23 cellular contexts compared by ENCODE assay signal in genomic region chr5:3195991-3196390, GRCh38.
"Had no signal": no experiment of that assay in that cellular context is flagged by ENCODE, and none has a peak within 500 bp of the region (broad histone marks: within the 10 kb centered on the region; RNA-seq: fewer than 3 reads in every experiment).

No MANE protein-coding gene starts in this region.

- H3K27me3 ChIP-seq: body of pancreas had no signal

- H3K27ac Mint-ChIP-seq: activated CD8-positive, alpha-beta T cell treated with anti-CD3 and anti-CD28 coated beads, Interleukin-2, amount 10 ng/mL, durations not matched to agents 7 days and 5 days; activated T-helper 1 cell treated with anti-CD3 and anti-CD28 coated beads, Interleukin-12 subunit alpha, Interleukin-12 subunit beta, Interleukin-2, Interleukin-4 antibody, amounts not matched to agents 30 ng/mL and 10 ng/mL and 1 ng/mL, durations not matched to agents 14 hours and 24 hours and 36 hours; memory B cell; stimulated activated effector memory CD8-positive, alpha-beta T cell treated with anti-CD3 and anti-CD28 coated beads, Interleukin-12 subunit alpha, Interleukin-12 subunit beta, amount 100 ng/mL, for 72 hours; stimulated activated naive CD8-positive, alpha-beta T cell treated with anti-CD3 and anti-CD28 coated beads, Interleukin-15, amount 100 ng/mL, for 72 hours had no signal

- H3K4me1 ChIP-seq: body of pancreas had no signal

- H3K36me3 Mint-ChIP-seq: memory B cell; stimulated activated effector memory CD8-positive, alpha-beta T cell treated with anti-CD3 and anti-CD28 coated beads, Interleukin-12 subunit alpha, Interleukin-12 subunit beta, amount 100 ng/mL, for 72 hours had no signal

- H3K4me3 ChIP-seq: body of pancreas, cardiac muscle cell, tibial nerve had no signal

- H3K36me3 ChIP-seq: cardiac muscle cell, tibial nerve had no signal

- H3K27ac ChIP-seq: body of pancreas, cardiac muscle cell, tibial nerve had no signal

- DNase-seq: activated CD4-positive, alpha-beta T cell treated with anti-CD3 and anti-CD28 coated beads, Interleukin-2, amount 50 U/mL, for 1 hour; activated CD4-positive, CD25-positive, alpha-beta regulatory T cell treated with anti-CD3 and anti-CD28 coated beads, Interleukin-2, amount 50 U/mL, for 72 hours; activated CD8-positive, alpha-beta T cell treated with anti-CD3 and anti-CD28 coated beads, Interleukin-2, amount 10 ng/mL, durations not matched to agents 7 days and 5 days; activated gamma-delta T cell; activated naive CD4-positive, alpha-beta T cell treated with anti-CD3 and anti-CD28 coated beads, Interleukin-2, amount 50 U/mL, for 16 hours; anterior cingulate cortex; body of pancreas; dermis blood vessel endothelial cell; effector memory CD4-positive, alpha-beta T cell; glutamatergic neuron; hippocampal formation; left cardiac atrium; occipital lobe; small intestine; stimulated activated CD4-positive, alpha-beta T cell treated with anti-CD3 and anti-CD28 coated beads, Interleukin-2, amount 100 ng/mL, for 24 hours; stimulated activated naive CD8-positive, alpha-beta T cell treated with anti-CD3 and anti-CD28 coated beads, Interleukin-15, amount 100 ng/mL, for 72 hours had no signal

- H3K9me3 Mint-ChIP-seq: activated T-helper 1 cell treated with anti-CD3 and anti-CD28 coated beads, Interleukin-12 subunit alpha, Interleukin-12 subunit beta, Interleukin-2, Interleukin-4 antibody, amounts not matched to agents 30 ng/mL and 10 ng/mL and 1 ng/mL, durations not matched to agents 14 hours and 24 hours and 36 hours; memory B cell; stimulated activated effector memory CD8-positive, alpha-beta T cell treated with anti-CD3 and anti-CD28 coated beads, Interleukin-12 subunit alpha, Interleukin-12 subunit beta, amount 100 ng/mL, for 72 hours; stimulated activated naive CD8-positive, alpha-beta T cell treated with anti-CD3 and anti-CD28 coated beads, Interleukin-15, amount 100 ng/mL, for 72 hours had no signal

- H3K27me3 Mint-ChIP-seq: memory B cell had no signal

- H3K4me1 Mint-ChIP-seq: memory B cell; stimulated activated effector memory CD8-positive, alpha-beta T cell treated with anti-CD3 and anti-CD28 coated beads, Interleukin-12 subunit alpha, Interleukin-12 subunit beta, amount 100 ng/mL, for 72 hours; stimulated activated naive CD8-positive, alpha-beta T cell treated with anti-CD3 and anti-CD28 coated beads, Interleukin-15, amount 100 ng/mL, for 72 hours had no signal

- H3K9me3 ChIP-seq: body of pancreas, tibial nerve had no signal

- ATAC-seq: activated CD8-positive, alpha-beta T cell treated with anti-CD3 and anti-CD28 coated beads, Interleukin-2, amount 10 ng/mL, durations not matched to agents 7 days and 5 days; body of pancreas; esophagus mucosa; left cardiac atrium; sciatic nerve; stimulated activated effector memory CD8-positive, alpha-beta T cell treated with anti-CD3 and anti-CD28 coated beads, Interleukin-12 subunit alpha, Interleukin-12 subunit beta, amount 100 ng/mL, for 72 hours; stimulated activated naive CD8-positive, alpha-beta T cell treated with anti-CD3 and anti-CD28 coated beads, Interleukin-15, amount 100 ng/mL, for 72 hours had no signal

- H3K4me3 Mint-ChIP-seq: activated CD8-positive, alpha-beta T cell treated with anti-CD3 and anti-CD28 coated beads, Interleukin-2, amount 10 ng/mL, durations not matched to agents 7 days and 5 days; activated T-helper 1 cell treated with anti-CD3 and anti-CD28 coated beads, Interleukin-12 subunit alpha, Interleukin-12 subunit beta, Interleukin-2, Interleukin-4 antibody, amounts not matched to agents 30 ng/mL and 10 ng/mL and 1 ng/mL, durations not matched to agents 14 hours and 24 hours and 36 hours; memory B cell; stimulated activated effector memory CD8-positive, alpha-beta T cell treated with anti-CD3 and anti-CD28 coated beads, Interleukin-12 subunit alpha, Interleukin-12 subunit beta, amount 100 ng/mL, for 72 hours; stimulated activated naive CD8-positive, alpha-beta T cell treated with anti-CD3 and anti-CD28 coated beads, Interleukin-15, amount 100 ng/mL, for 72 hours had no signal
